In the genomic region with DNA sequence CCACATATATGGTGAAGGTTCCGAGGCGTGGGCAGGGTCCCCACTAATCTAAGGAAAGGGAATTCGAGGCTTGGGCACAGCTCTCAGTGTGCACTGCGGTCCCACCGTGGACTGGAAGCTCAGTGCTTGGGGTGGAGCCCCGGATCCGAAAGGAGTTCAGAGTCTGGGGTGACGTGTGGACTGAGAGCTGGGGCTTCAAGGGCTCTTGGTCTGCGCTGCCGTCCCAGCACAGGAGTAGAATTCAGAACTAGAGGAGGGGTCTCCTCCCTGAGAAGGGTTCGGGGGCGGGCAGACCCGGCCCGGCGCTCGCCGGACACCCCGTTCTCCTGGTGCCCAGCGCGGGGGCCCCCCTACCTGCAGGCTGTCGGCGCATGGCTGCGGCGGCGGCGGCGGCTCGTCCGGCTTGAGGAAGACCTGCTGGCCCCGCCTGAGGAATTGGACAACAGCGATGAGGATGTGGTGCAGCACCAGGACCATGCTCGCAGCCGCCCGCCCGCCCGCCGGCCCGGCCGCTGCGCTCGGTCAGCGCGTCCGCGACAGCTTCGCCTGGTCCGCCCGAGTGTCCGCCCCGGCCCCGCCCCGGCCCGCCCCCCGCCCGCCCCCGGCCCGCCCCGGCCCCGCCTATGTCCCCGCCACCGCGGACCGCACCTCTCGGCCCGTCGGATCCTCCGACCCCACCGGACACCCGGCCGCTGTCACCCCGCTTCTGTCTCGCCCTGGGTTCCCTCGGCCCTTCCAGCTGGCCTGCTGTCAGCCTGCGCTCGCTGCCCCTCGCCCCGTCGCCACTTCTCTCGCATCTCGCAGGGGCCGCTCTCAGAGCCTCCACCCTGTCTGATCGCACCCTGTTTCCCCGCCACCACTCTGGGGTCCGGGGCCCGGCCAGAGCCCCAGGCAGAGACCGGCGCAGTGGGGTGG, we compare ENCODE assay signal across 8 cellular contexts. TPM values are rescaled to one million over a fixed set of nuclear protein-coding genes. Genes with fewer than 3 reads are reported as not detected.
DNase-seq lines count a peak whose midpoint lies in the region; ATAC-seq and TF ChIP-seq lines count a peak whose summit lies in the region.

No MANE protein-coding gene starts in this region.

- no peaks in the 10 kb centered on the region for H3K9me3 Mint-ChIP-seq in activated CD8-positive, alpha-beta memory T cell treated with anti-CD3 and anti-CD28 coated beads, Interleukin-2, amount 10 ng/mL, durations not matched to agents 7 days and 5 days (ENCODE audit: low read depth)

- no peak overlapping the region for H3K23ac ChIP-seq in neuronal stem cell (ENCODE audit: low read depth, low read length, poor library complexity)

- no CpG with 5 or more reads among the region's 87 CpGs for WGBS in neuronal stem cell (ENCODE audit: extremely low coverage in 2 of 2, insufficient read length in 2 of 2, insufficient replicate concordance in 1 of 2), 2 donors

- H3K18ac ChIP-seq in neuronal stem cell (ENCODE audit: low read length), result peak overlapping the region; percentile 65

- H3K14ac ChIP-seq in neuronal stem cell (ENCODE audit: low read length), result peak overlapping the region; percentile 4

- no peak overlapping the region for H2BK5ac ChIP-seq in neuronal stem cell (ENCODE audit: low read length)

- H4K8ac ChIP-seq in neuronal stem cell (ENCODE audit: low read depth, low read length), result no peak overlapping the region

- peaks cover 0 to 14% (median 0%) of the 10 kb centered on the region in 11 experiments; a peak in 6 of 22 replicates for H4K20me1 ChIP-seq in BLaER1 treated with 17β-estradiol and CSF1 and Interleukin-3, amounts not matched to agents 10 nM and 100 nM

- H3K4me2 ChIP-seq in BLaER1 treated with 17β-estradiol and CSF1 and Interleukin-3, amounts not matched to agents 10 nM and 100 nM, result peak overlapping the region; percentile 76 to 98 (median 89)
- H3K4me2 ChIP-seq in neuronal stem cell (ENCODE audit: insufficient read depth, low read length, poor library complexity, severe bottlenecking), result peak overlapping the region; percentile 90

- peak overlapping the region in 4 of 11 experiments; percentile 54 to 65 (median 64); a peak in 3 of 22 replicates for H3K9ac ChIP-seq in BLaER1 treated with 17β-estradiol and CSF1 and Interleukin-3, amounts not matched to agents 10 nM and 100 nM
- H3K9ac ChIP-seq in neuronal stem cell (ENCODE audit: low read depth, low read length, poor library complexity), result no peak overlapping the region

- peak; percentile 48 for DNase-seq in activated CD8-positive, alpha-beta memory T cell treated with anti-CD3 and anti-CD28 coated beads, Interleukin-2, amount 10 ng/mL, durations not matched to agents 7 days and 5 days
- peak; percentile 14 for DNase-seq in fibroblast of villous mesenchyme (ENCODE audit: low read depth)
- DNase-seq in neuronal stem cell (ENCODE audit: low spot score), result no peak
- no peak for DNase-seq in GF-D8 (lab: John Stamatoyannopoulos, UW)
- no peak for DNase-seq in NCI-H128 (lab: John Stamatoyannopoulos, UW; ENCODE audit: unreplicated experiment)

- ATAC-seq in HG03108 (IDR thresholded peaks at IDR 0.05; ENCODE audit: unreplicated experiment) (peak; percentile 13), HG02642 (IDR thresholded peaks at IDR 0.05; ENCODE audit: poor library complexity, unreplicated experiment) (no peak)
- peak; percentile 55 for ATAC-seq in activated CD8-positive, alpha-beta memory T cell treated with anti-CD3 and anti-CD28 coated beads, Interleukin-2, amount 10 ng/mL, durations not matched to agents 7 days and 5 days

- H3K4ac ChIP-seq in neuronal stem cell (ENCODE audit: low read length), result no peak overlapping the region

- peak overlapping the region; percentile 40 for H3K4me3 Mint-ChIP-seq in activated CD8-positive, alpha-beta memory T cell treated with anti-CD3 and anti-CD28 coated beads, Interleukin-2, amount 10 ng/mL, durations not matched to agents 7 days and 5 days

- no peak overlapping the region for H2BK12ac ChIP-seq in neuronal stem cell (ENCODE audit: low read length)

- H2AK5ac ChIP-seq in neuronal stem cell (ENCODE audit: low read depth, low read length), result no peak overlapping the region

- H3K36me3 Mint-ChIP-seq in activated CD8-positive, alpha-beta memory T cell treated with anti-CD3 and anti-CD28 coated beads, Interleukin-2, amount 10 ng/mL, durations not matched to agents 7 days and 5 days, result no peaks in the 10 kb centered on the region

- H3K27me3 Mint-ChIP-seq in activated CD8-positive, alpha-beta memory T cell treated with anti-CD3 and anti-CD28 coated beads, Interleukin-2, amount 10 ng/mL, durations not matched to agents 7 days and 5 days, result peaks cover 6% of the 10 kb centered on the region

- peak overlapping the region; percentile 38 to 64 (median 51); a peak in 17 of 20 replicates for H3K4me3 ChIP-seq in BLaER1 treated with 17β-estradiol and CSF1 and Interleukin-3, amounts not matched to agents 10 nM and 100 nM
- H3K4me3 ChIP-seq in fibroblast of villous mesenchyme (ENCODE audit: low read depth, low read length) (peak overlapping the region; percentile 58), neuronal stem cell (ENCODE audit: low read length in 2 of 2) (peak overlapping the region in 1 of 2 donors; percentile 73)

- no peak overlapping the region for H3K27ac Mint-ChIP-seq in activated CD8-positive, alpha-beta memory T cell treated with anti-CD3 and anti-CD28 coated beads, Interleukin-2, amount 10 ng/mL, durations not matched to agents 7 days and 5 days

- no peaks in the 10 kb centered on the region for H3K9me3 ChIP-seq in BLaER1 treated with 17β-estradiol and CSF1 and Interleukin-3, amounts not matched to agents 10 nM and 100 nM (replicated peaks in 1 of 11)
- H3K9me3 ChIP-seq in neuronal stem cell (replicated peaks in 1 of 2; ENCODE audit: control insufficient read depth in 2 of 2, insufficient read depth in 1 of 2, low read depth in 1 of 2, low read length in 2 of 2), result peaks cover 0 to 3% of the 10 kb centered on the region in 2 donors

- H4K91ac ChIP-seq in neuronal stem cell (ENCODE audit: low read depth, low read length, poor library complexity), result no peak overlapping the region

- H3K27me3 ChIP-seq in BLaER1 treated with 17β-estradiol and CSF1 and Interleukin-3, amounts not matched to agents 10 nM and 100 nM, result peaks cover 32 to 52% (median 41%) of the 10 kb centered on the region in 11 experiments
- peaks cover 10 to 50% (median 36%) of the 10 kb centered on the region in 3 experiments for H3K27me3 ChIP-seq in neuronal stem cell (ENCODE audit: control insufficient read depth in 3 of 3, insufficient read depth in 3 of 3, low read depth in 1 of 3, low read length in 3 of 3)

- peak overlapping the region; percentile 94 for H2AFZ ChIP-seq in neuronal stem cell (ENCODE audit: low read length)

- CTCF ChIA-PET in activated CD8-positive, alpha-beta memory T cell treated with anti-CD3 and anti-CD28 coated beads, Interleukin-2, amount 10 ng/mL, durations not matched to agents 7 days and 5 days (lab: Charles Lee), result interaction anchor here (0.5 to 9.0 kb wide), 13 partner anchors 12 to 175 kb away, joined by 3 to 158 read pairs (median 3); no protein-coding TSS in a partner anchor

- no peak for TF ChIP-seq CTCF in fibroblast of villous mesenchyme (IDR thresholded peaks at IDR 0.05; ENCODE audit: insufficient read depth, low read depth, low read length)

- peaks cover 0 to 30% (median 12%) of the 10 kb centered on the region in 10 experiments; a peak in 14 of 20 replicates for H3K4me1 ChIP-seq in BLaER1 treated with 17β-estradiol and CSF1 and Interleukin-3, amounts not matched to agents 10 nM and 100 nM
- peaks cover 2 to 5% of the 10 kb centered on the region in 2 donors for H3K4me1 ChIP-seq in neuronal stem cell (ENCODE audit: control insufficient read depth in 2 of 2, insufficient read depth in 1 of 2, low read depth in 1 of 2, low read length in 2 of 2)

- peaks cover 2% of the 10 kb centered on the region for H3K4me1 Mint-ChIP-seq in activated CD8-positive, alpha-beta memory T cell treated with anti-CD3 and anti-CD28 coated beads, Interleukin-2, amount 10 ng/mL, durations not matched to agents 7 days and 5 days

- no peaks in the 10 kb centered on the region for H3K36me3 ChIP-seq in BLaER1 treated with 17β-estradiol and CSF1 and Interleukin-3, amounts not matched to agents 10 nM and 100 nM
- no peaks in the 10 kb centered on the region for H3K36me3 ChIP-seq in neuronal stem cell (replicated peaks in 1 of 2; ENCODE audit: control insufficient read depth in 2 of 2, insufficient read depth in 2 of 2, low read length in 2 of 2)

- no peak overlapping the region for H3K27ac ChIP-seq in BLaER1 treated with 17β-estradiol and CSF1 and Interleukin-3, amounts not matched to agents 10 nM and 100 nM
- H3K27ac ChIP-seq in neuronal stem cell (replicated peaks; ENCODE audit: low read length), result no peak overlapping the region

- no peak overlapping the region for H2BK15ac ChIP-seq in neuronal stem cell (ENCODE audit: low read length)

- no peak overlapping the region for H2BK120ac ChIP-seq in neuronal stem cell (ENCODE audit: low read depth, low read length)

- peaks cover 1% of the 10 kb centered on the region for H3K79me1 ChIP-seq in neuronal stem cell (ENCODE audit: low read depth, low read length)

RNA-seq across cellular contexts. Expression of gene PDE2A, which starts 32.1 kb away (rescaled TPM):
- under 1 TPM; 0.67 to 0.75 TPM for total RNA-seq in activated CD8-positive, alpha-beta memory T cell treated with anti-CD3 and anti-CD28 coated beads, Interleukin-2, amount 10 ng/mL, durations not matched to agents 7 days and 5 days
- under 0.01 TPM in 2 replicates for total RNA-seq in fibroblast of villous mesenchyme
- 1.7 TPM for polyA plus RNA-seq in neuronal stem cell (2013, experiment 1 of 2)
- polyA plus RNA-seq in neuronal stem cell (2013, experiment 2 of 2), result 1.7 TPM

Comparison
In these comparisons a context has a peak if more than half of its experiments do, and no peak if none do; other contexts are left out.
1. DNase-seq: peak in activated CD8-positive, alpha-beta memory T cell treated with anti-CD3 and anti-CD28 coated beads, Interleukin-2, amount 10 ng/mL, durations not matched to agents 7 days and 5 days (single experiment) and fibroblast of villous mesenchyme (single experiment); none in neuronal stem cell (single experiment), GF-D8 (single experiment) and NCI-H128 (single experiment).